Comparison of ENCODE assay signal across 1 cellular context in genomic region chr10:31031205-31031665, GRCh38.
TF ChIP-seq lines count a peak whose summit lies in the region.

No MANE protein-coding gene starts in this region.

TF ChIP-seq in H1, 55 proteins besides CTCF, POLR2A, EP300 and RAD21:
- TF ChIP-seq ATF2 (IDR thresholded peaks at IDR 0.05; ENCODE audit: low read length) (no peak), CBX5 (IDR thresholded peaks at IDR 0.05; ENCODE audit: low read depth, low read length) (no peak), BACH1 (IDR thresholded peaks at IDR 0.05; ENCODE audit: low read length) (no peak), SUZ12 (IDR thresholded peaks at IDR 0.05; ENCODE audit: low read length) (no peak), ATF3 (IDR thresholded peaks at IDR 0.05; ENCODE audit: insufficient read depth, low read depth, low read length) (no peak), E2F6 (IDR thresholded peaks at IDR 0.05) (no peak), EGR1 (IDR thresholded peaks at IDR 0.05; ENCODE audit: borderline replicate concordance, low read depth, low read length) (no peak), BRCA1 (IDR thresholded peaks at IDR 0.05; ENCODE audit: low read depth, low read length) (no peak), SRF (IDR thresholded peaks at IDR 0.05; ENCODE audit: low read depth, low read length) (no peak)
TF ChIP-seq in H1: peak in this region for 0.
